Comparison of ENCODE assay signal across 1 cellular context in genomic region chr17:17480593-17481148, GRCh38.
TF ChIP-seq lines count a peak whose summit lies in the region.

No MANE protein-coding gene starts in this region.

TF ChIP-seq in GM12878, 131 proteins besides CTCF, POLR2A, EP300 and RAD21:
- TF ChIP-seq CBX5 (IDR thresholded peaks at IDR 0.05; ENCODE audit: low read depth) (no peak), FOXK2 (IDR thresholded peaks at IDR 0.05) (0 out of 2 replicates have a peak, but pooled peaks have one; percentile 18)
